In the genomic region with DNA sequence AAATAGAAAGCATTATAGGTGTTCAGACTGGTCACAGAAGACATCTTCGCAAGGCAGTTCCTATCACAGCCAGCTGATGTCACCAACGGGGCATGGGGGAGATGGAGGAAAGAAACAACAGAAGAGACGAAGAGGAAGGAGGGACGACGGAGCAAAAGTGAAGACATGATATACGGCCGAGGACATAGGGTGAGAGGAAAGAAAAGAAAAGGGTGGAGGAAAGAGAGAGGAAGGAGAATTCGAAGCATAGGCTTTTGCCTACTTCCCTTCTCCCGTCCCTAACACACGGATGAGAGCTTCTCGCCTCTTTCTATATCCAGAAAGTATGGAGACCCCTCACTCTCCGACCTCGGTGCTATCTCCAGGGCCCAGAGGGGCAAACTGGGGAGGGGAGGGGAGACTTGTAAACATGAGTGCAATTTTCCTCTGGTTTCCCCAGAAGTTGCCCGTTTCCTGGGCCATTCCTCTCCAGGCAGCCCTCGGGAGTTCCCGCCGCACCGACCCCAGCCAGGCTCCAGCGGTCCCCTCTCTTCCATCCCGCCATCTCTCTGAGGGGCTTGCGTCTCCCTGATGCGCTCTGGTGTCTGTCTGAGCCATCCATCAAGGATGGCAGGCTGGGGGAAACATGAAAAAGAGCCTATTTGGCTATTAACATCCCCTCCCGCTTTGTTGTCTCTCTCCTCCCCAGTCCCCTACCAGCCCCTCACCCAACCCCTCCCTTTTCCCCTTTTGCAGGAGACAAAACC, we compare ENCODE assay signal across 8 cellular contexts. TPM values are rescaled to one million over a fixed set of nuclear protein-coding genes. Genes with fewer than 3 reads are reported as not detected.
DNase-seq lines count a peak whose midpoint lies in the region; ATAC-seq and TF ChIP-seq lines count a peak whose summit lies in the region.

No MANE protein-coding gene starts in this region.

- H3K36me3 Mint-ChIP-seq in immature natural killer cell = no peaks in the 10 kb centered on the region

- H3K9me2 ChIP-seq in Karpas-422 (replicated peaks; ENCODE audit: insufficient read depth, low read length) = no peaks in the 10 kb centered on the region

- no peaks in the 10 kb centered on the region for H3K79me2 ChIP-seq in Karpas-422 (ENCODE audit: low read length)

- peaks cover 11 to 12% of the 10 kb centered on the region in 2 donors for H3K4me1 Mint-ChIP-seq in immature natural killer cell

- peak; percentile 68 for TF ChIP-seq CTCF in RWPE1 (conservative IDR thresholded peaks at IDR 0.05; ENCODE audit: low read depth)

- H3K4me3 Mint-ChIP-seq in immature natural killer cell = peak overlapping the region; percentile 56 to 77 (median 64)

- peak overlapping the region; percentile 66 for H3K27ac ChIP-seq in Karpas-422 (ENCODE audit: low read length)
- H3K27ac ChIP-seq in RWPE1 = no peak overlapping the region

- H3K27me3 ChIP-seq in Karpas-422 (ENCODE audit: low read length) (no peaks in the 10 kb centered on the region), adipocyte (replicated peaks; ENCODE audit: control insufficient read depth, insufficient read depth, low read length) (peaks cover 4% of the 10 kb centered on the region)

- H3K4me3 ChIP-seq in Karpas-422 (ENCODE audit: low read length) = peak overlapping the region; percentile 80
- H3K4me3 ChIP-seq in adipocyte (ENCODE audit: low read length) = peak overlapping the region; percentile 66

- peak; percentile 56 for DNase-seq in DMS53 treated with DMSO at 0.1 percent for 48 hours (lab: John Stamatoyannopoulos, UW; ENCODE audit: unreplicated experiment)
- DNase-seq in Karpas-422 = peak; percentile 87
- peak; percentile 18 for DNase-seq in RWPE1 (ENCODE audit: low spot score)
- DNase-seq in adipocyte (ENCODE audit: low read depth) = no peak
- DNase-seq in immature natural killer cell = no peak
- peak; percentile 46 for DNase-seq in stimulated activated CD4-positive, alpha-beta T cell treated with anti-CD3 and anti-CD28 coated beads, Interleukin-4, amount 100 ng/mL, for 1 hour
- DNase-seq in occipital lobe (lab: John Stamatoyannopoulos, UW) = no peak

- no peaks in the 10 kb centered on the region for H4K20me1 ChIP-seq in Karpas-422 (ENCODE audit: insufficient read depth, low read depth, low read length)

- H3K9me3 ChIP-seq in Karpas-422 (ENCODE audit: low read length) = no peaks in the 10 kb centered on the region
- no peaks in the 10 kb centered on the region for H3K9me3 ChIP-seq in adipocyte (ENCODE audit: control insufficient read depth, low read length)

- peak overlapping the region; percentile 100 for H3K4me2 ChIP-seq in Karpas-422 (ENCODE audit: low read depth, low read length, poor library complexity, severe bottlenecking)

- H3K27ac Mint-ChIP-seq in immature natural killer cell = no peak overlapping the region

- no peaks in the 10 kb centered on the region for H3K9me3 Mint-ChIP-seq in immature natural killer cell

- POLR2A ChIA-PET in RWPE1 (lab: Yijun Ruan, JAX; ENCODE audit: low non-redundant PET) = no interaction called here

- H3K36me3 ChIP-seq in Karpas-422 (ENCODE audit: insufficient read depth, low read length) = no peaks in the 10 kb centered on the region
- H3K36me3 ChIP-seq in adipocyte (ENCODE audit: control insufficient read depth, insufficient read depth, low read length, severe bottlenecking) = no peaks in the 10 kb centered on the region

- ATAC-seq in HG02763 (IDR thresholded peaks at IDR 0.05; ENCODE audit: unreplicated experiment) = no peak

- H3K4me1 ChIP-seq in Karpas-422 (ENCODE audit: low read length) = peaks cover 38% of the 10 kb centered on the region
- H3K4me1 ChIP-seq in adipocyte (ENCODE audit: control insufficient read depth, insufficient read depth, low read length) = peaks cover 18% of the 10 kb centered on the region

- peak overlapping the region; percentile 95 for H2AFZ ChIP-seq in Karpas-422 (ENCODE audit: low read length)

- H3K27me3 Mint-ChIP-seq in immature natural killer cell (ENCODE audit: low read depth in 3 of 3) = peaks cover 10 to 34% (median 17%) of the 10 kb centered on the region in 3 donors

- CTCF ChIA-PET in RWPE1 (lab: Yijun Ruan, JAX) = interaction anchor here (0.6 to 0.9 kb wide), 3 partner anchors 12 to 608 kb away, joined by 3 read pairs; no protein-coding TSS in a partner anchor

- H3K9ac ChIP-seq in Karpas-422 (ENCODE audit: low read length) = peak overlapping the region; percentile 84
- peak overlapping the region; percentile 8 for H3K9ac ChIP-seq in adipocyte (ENCODE audit: low read length)

RNA-seq across cellular contexts. Expression of gene COPZ2, which starts 26.0 kb away (rescaled TPM):
- total RNA-seq in Karpas-422 (2014; rRNA removed; shearing (Covaris generic); ENCODE audit: low replicate concordance) = not detected in 2 replicates
- 10 to 100 TPM; 38.9 to 64.2 (median 41.3) TPM for polyA plus RNA-seq in immature natural killer cell
- total RNA-seq in occipital lobe = 1.7 TPM

RNA-seq across cellular contexts. Expression of gene NFE2L1, which starts 36.6 kb away (rescaled TPM):
- total RNA-seq in Karpas-422 (2014; rRNA removed; shearing (Covaris generic); ENCODE audit: low replicate concordance) = 48.7 and 52.7 TPM in 2 replicates
- polyA plus RNA-seq in immature natural killer cell = 10 to 100 TPM in 1 of 3 donors, 1 to 10 TPM in 2; 5.9 to 18.4 (median 7.1) TPM
- 28.5 TPM for total RNA-seq in occipital lobe

RNA-seq across cellular contexts. Expression of gene CDK5RAP3, which starts 40.7 kb away (rescaled TPM):
- 213 and 402 TPM in 2 replicates for total RNA-seq in Karpas-422 (2014; rRNA removed; shearing (Covaris generic); ENCODE audit: low replicate concordance)
- polyA plus RNA-seq in immature natural killer cell = 10 to 100 TPM; 66.3 to 97.2 (median 84.0) TPM
- total RNA-seq in occipital lobe = 61.6 TPM

RNA-seq across cellular contexts. Expression of gene PRR15L, which starts 53.9 kb away (rescaled TPM):
- 0.97 and 2.7 TPM in 2 replicates for total RNA-seq in Karpas-422 (2014; rRNA removed; shearing (Covaris generic); ENCODE audit: low replicate concordance)
- polyA plus RNA-seq in immature natural killer cell = under 1 TPM in 1 of 3 donors, not detected in 2; 0.16 TPM
- not detected for total RNA-seq in occipital lobe

Comparison
In these comparisons a context has a peak if more than half of its experiments do, and no peak if none do; other contexts are left out.
1. DNase-seq: peak in DMS53 treated with DMSO at 0.1 percent for 48 hours (single experiment), Karpas-422 (single experiment), RWPE1 (single experiment) and stimulated activated CD4-positive, alpha-beta T cell treated with anti-CD3 and anti-CD28 coated beads, Interleukin-4, amount 100 ng/mL, for 1 hour (single experiment); none in adipocyte (single experiment), immature natural killer cell (0 of 3) and occipital lobe (single experiment).